Comparison of ENCODE assay signal across 1 cellular context in the genomic region with DNA sequence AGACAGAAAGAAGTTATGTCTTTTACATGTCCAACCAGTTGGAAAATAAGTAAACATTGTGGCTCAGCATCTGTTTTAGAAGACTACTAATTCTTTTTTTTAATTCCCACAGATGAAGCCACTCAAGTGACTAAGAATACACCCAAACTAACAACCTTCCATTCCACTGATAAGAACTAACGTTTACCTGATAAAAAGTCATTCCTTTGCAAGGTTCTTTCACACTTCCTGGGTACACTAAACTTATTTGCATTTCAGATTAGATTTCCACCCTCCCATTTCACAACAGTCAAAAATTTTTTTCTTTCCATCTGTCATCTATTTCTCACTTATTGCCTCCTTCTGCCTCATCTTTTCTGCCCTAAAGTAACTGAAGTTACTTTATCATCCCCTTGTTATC.
TF ChIP-seq lines count a peak whose summit lies in the region.

No MANE protein-coding gene starts in this region.

TF ChIP-seq in GM12878, 131 proteins besides CTCF, POLR2A, EP300 and RAD21 (continued from another document):
- TF ChIP-seq, protein P1, sequence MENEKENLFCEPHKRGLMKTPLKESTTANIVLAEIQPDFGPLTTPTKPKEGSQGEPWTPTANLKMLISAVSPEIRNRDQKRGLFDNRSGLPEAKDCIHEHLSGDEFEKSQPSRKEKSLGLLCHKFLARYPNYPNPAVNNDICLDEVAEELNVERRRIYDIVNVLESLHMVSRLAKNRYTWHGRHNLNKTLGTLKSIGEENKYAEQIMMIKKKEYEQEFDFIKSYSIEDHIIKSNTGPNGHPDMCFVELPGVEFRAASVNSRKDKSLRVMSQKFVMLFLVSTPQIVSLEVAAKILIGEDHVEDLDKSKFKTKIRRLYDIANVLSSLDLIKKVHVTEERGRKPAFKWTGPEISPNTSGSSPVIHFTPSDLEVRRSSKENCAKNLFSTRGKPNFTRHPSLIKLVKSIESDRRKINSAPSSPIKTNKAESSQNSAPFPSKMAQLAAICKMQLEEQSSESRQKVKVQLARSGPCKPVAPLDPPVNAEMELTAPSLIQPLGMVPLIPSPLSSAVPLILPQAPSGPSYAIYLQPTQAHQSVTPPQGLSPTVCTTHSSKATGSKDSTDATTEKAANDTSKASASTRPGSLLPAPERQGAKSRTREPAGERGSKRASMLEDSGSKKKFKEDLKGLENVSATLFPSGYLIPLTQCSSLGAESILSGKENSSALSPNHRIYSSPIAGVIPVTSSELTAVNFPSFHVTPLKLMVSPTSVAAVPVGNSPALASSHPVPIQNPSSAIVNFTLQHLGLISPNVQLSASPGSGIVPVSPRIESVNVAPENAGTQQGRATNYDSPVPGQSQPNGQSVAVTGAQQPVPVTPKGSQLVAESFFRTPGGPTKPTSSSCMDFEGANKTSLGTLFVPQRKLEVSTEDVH (IDR thresholded peaks at IDR 0.05; ENCODE audit: low read depth, partially characterized antibody): no peak
- TF ChIP-seq, protein P2, sequence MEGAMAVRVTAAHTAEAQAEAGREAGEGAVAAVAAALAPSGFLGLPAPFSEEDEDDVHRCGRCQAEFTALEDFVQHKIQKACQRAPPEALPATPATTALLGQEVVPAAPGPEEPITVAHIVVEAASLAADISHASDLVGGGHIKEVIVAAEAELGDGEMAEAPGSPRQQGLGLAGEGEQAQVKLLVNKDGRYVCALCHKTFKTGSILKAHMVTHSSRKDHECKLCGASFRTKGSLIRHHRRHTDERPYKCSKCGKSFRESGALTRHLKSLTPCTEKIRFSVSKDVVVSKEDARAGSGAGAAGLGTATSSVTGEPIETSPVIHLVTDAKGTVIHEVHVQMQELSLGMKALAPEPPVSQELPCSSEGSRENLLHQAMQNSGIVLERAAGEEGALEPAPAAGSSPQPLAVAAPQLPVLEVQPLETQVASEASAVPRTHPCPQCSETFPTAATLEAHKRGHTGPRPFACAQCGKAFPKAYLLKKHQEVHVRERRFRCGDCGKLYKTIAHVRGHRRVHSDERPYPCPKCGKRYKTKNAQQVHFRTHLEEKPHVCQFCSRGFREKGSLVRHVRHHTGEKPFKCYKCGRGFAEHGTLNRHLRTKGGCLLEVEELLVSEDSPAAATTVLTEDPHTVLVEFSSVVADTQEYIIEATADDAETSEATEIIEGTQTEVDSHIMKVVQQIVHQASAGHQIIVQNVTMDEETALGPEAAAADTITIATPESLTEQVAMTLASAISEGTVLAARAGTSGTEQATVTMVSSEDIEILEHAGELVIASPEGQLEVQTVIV (IDR thresholded peaks at IDR 0.05; ENCODE audit: borderline replicate concordance, partially characterized antibody): no peak
- TF ChIP-seq NR2C1 (IDR thresholded peaks at IDR 0.05) (no peak), SRF (IDR thresholded peaks at IDR 0.05; ENCODE audit: low read depth in 2 of 2, low read length in 2 of 2) (no peak), ETV6 (conservative IDR thresholded peaks at IDR 0.05 in 1 of 2, IDR thresholded peaks at IDR 0.05 in 1 of 2; ENCODE audit: borderline replicate concordance in 1 of 2, low read depth in 1 of 2) (no peak), ZZZ3 (IDR thresholded peaks at IDR 0.05; ENCODE audit: control insufficient read depth, insufficient read length, low read depth) (no peak)
